ENCODE assay signal across 19 cellular contexts in genomic region chr13:98658131-98658530, GRCh38.
DNase-seq lines count a peak whose midpoint lies in the region; ATAC-seq, FAIRE-seq and TF ChIP-seq lines count a peak whose summit lies in the region.
"Had no signal": no experiment of that assay in that cellular context is flagged by ENCODE, and none has a peak within 500 bp of the region (broad histone marks: within the 10 kb centered on the region; RNA-seq: fewer than 3 reads in every experiment).

No MANE protein-coding gene starts in this region.

- in situ Hi-C loops in Caki2 (cut with HindIII; ENCODE audit: low pct_unique_long_range_greater_than_20kb, low sequenced_read_pairs), result no loop called here

- H3K9me3 ChIP-seq in PC-3 (ENCODE audit: low read length) (no peaks in the 10 kb centered on the region), kidney (ENCODE audit: control insufficient read depth in 1 of 2, low read length in 2 of 2) (no peaks in the 10 kb centered on the region)

- no peak overlapping the region for H3K4me3 Mint-ChIP-seq in activated CD4-positive, alpha-beta memory T cell treated with anti-CD3 and anti-CD28 coated beads, Interleukin-2, amount 10 ng/mL, durations not matched to agents 7 days and 5 days
- no peak overlapping the region for H3K4me3 Mint-ChIP-seq in type B pancreatic cell
- H3K4me3 Mint-ChIP-seq: activated naive CD4-positive, alpha-beta T cell treated with anti-CD3 and anti-CD28 coated beads for 36 hours; natural killer cell treated with Interleukin-12 subunit alpha and Interleukin-12 subunit beta and Interleukin-15 and Interleukin-18, amount 100 ng/mL, for 72 hours had no signal

- POLR2A ChIA-PET in PC-3 (lab: Charles Lee; ENCODE audit: unreplicated experiment), result no interaction called here
- POLR2A ChIA-PET in activated CD4-positive, alpha-beta memory T cell treated with anti-CD3 and anti-CD28 coated beads, Interleukin-2, amount 10 ng/mL, durations not matched to agents 7 days and 5 days (lab: Charles Lee), result no interaction called here

- H3K36me3 Mint-ChIP-seq in activated CD4-positive, alpha-beta memory T cell treated with anti-CD3 and anti-CD28 coated beads, Interleukin-2, amount 10 ng/mL, durations not matched to agents 7 days and 5 days (ENCODE audit: low read depth), result no peaks in the 10 kb centered on the region
- H3K36me3 Mint-ChIP-seq in type B pancreatic cell, result peaks cover 5% of the 10 kb centered on the region
- H3K36me3 Mint-ChIP-seq: natural killer cell treated with Interleukin-12 subunit alpha and Interleukin-12 subunit beta and Interleukin-15 and Interleukin-18, amount 100 ng/mL, for 72 hours had no signal

- H3K9ac ChIP-seq in PC-3 (ENCODE audit: low read length), result no peak overlapping the region
- no peak overlapping the region for H3K9ac ChIP-seq in kidney (ENCODE audit: low read length in 2 of 2)

- H3K9me2 ChIP-seq in PC-3 (replicated peaks; ENCODE audit: low read length), result no peaks in the 10 kb centered on the region

- H3K27ac ChIP-seq in PC-3 (ENCODE audit: low read length), result peak overlapping the region; percentile 26; the same call in 1 of the 2 replicates
- H3K27ac ChIP-seq in kidney (ENCODE audit: low read depth in 2 of 2, low read length in 2 of 2), result no peak overlapping the region
- H3K27ac ChIP-seq: brain microvascular endothelial cell had no signal

- H3K27ac Mint-ChIP-seq in activated CD4-positive, alpha-beta memory T cell treated with anti-CD3 and anti-CD28 coated beads, Interleukin-2, amount 10 ng/mL, durations not matched to agents 7 days and 5 days, result no peak overlapping the region
- H3K27ac Mint-ChIP-seq in type B pancreatic cell, result no peak overlapping the region
- H3K27ac Mint-ChIP-seq: activated naive CD4-positive, alpha-beta T cell treated with anti-CD3 and anti-CD28 coated beads for 36 hours; natural killer cell treated with Interleukin-12 subunit alpha and Interleukin-12 subunit beta and Interleukin-15 and Interleukin-18, amount 100 ng/mL, for 72 hours had no signal

- no peaks in the 10 kb centered on the region for H3F3A ChIP-seq in PC-3 (ENCODE audit: low read length, unreplicated experiment)

- H3K4me3 ChIP-seq in PC-3 (ENCODE audit: low read length) (no peak overlapping the region), fibroblast of the aortic adventitia (ENCODE audit: low read depth, low read length) (peak overlapping the region; percentile 3), kidney (ENCODE audit: low read length in 2 of 2) (no peak overlapping the region)

- intact Hi-C loops in PC-3 (cut with micrococcal nuclease) (loop anchor here (10.0 kb wide), 2 partner anchors 53 to 173 kb away; no protein-coding TSS in a partner anchor), sciatic nerve (cut with DNase I) (loop anchor here (5.0 kb wide), 1 partner anchor 216 kb away; no protein-coding TSS in a partner anchor), kidney (cut with DNase I) (no loop called here)

- TF ChIP-seq CTCF in PC-3 (conservative IDR thresholded peaks at IDR 0.05; ENCODE audit: low read depth, low read length) (no peak), fibroblast of the aortic adventitia (IDR thresholded peaks at IDR 0.05; ENCODE audit: insufficient read depth, low read length) (no peak), type B pancreatic cell (conservative IDR thresholded peaks at IDR 0.05) (no peak), kidney (IDR thresholded peaks at IDR 0.05; ENCODE audit: borderline replicate concordance, extremely low read depth, insufficient read depth) (no peak)

- H3K27me3 ChIP-seq in PC-3 (ENCODE audit: low read length), result no peaks in the 10 kb centered on the region
- H3K27me3 ChIP-seq: brain microvascular endothelial cell had no signal

- DNase-seq in Caki2 (ENCODE audit: low read depth) (peak; percentile 47), PC-3 (no peak), fibroblast of the aortic adventitia (ENCODE audit: low read depth) (peak; percentile 42), sciatic nerve (ENCODE audit: low spot score) (no peak), type B pancreatic cell (ENCODE audit: extremely low spot score, unreplicated experiment) (no peak), kidney (no peak), GF-D8 (lab: John Stamatoyannopoulos, UW) (no peak)
- DNase-seq in activated CD4-positive, alpha-beta memory T cell treated with anti-CD3 and anti-CD28 coated beads, Interleukin-2, amount 10 ng/mL, durations not matched to agents 7 days and 5 days, result no peak
- DNase-seq: activated CD4-positive, alpha-beta T cell treated with anti-CD3 and anti-CD28 coated beads for 1 hour; activated naive CD4-positive, alpha-beta T cell treated with anti-CD3 and anti-CD28 coated beads for 36 hours; brain microvascular endothelial cell; DMS 273 treated with DMSO at 0.1 percent for 48 hours; effector memory CD4-positive, alpha-beta T cell; MV-4-11; NCI-H2107; NK-92 treated with Interleukin-12 subunit alpha and Interleukin-12 subunit beta, amount 100 ng/mL, for 24 hours; T-helper 9 cell had no signal

- H3K4me1 Mint-ChIP-seq in activated CD4-positive, alpha-beta memory T cell treated with anti-CD3 and anti-CD28 coated beads, Interleukin-2, amount 10 ng/mL, durations not matched to agents 7 days and 5 days, result peaks cover 4% of the 10 kb centered on the region
- H3K4me1 Mint-ChIP-seq in type B pancreatic cell (ENCODE audit: unreplicated experiment), result peaks cover 5% of the 10 kb centered on the region

- H3K9me3 Mint-ChIP-seq in activated CD4-positive, alpha-beta memory T cell treated with anti-CD3 and anti-CD28 coated beads, Interleukin-2, amount 10 ng/mL, durations not matched to agents 7 days and 5 days, result no peaks in the 10 kb centered on the region
- H3K9me3 Mint-ChIP-seq in type B pancreatic cell, result peaks cover 6% of the 10 kb centered on the region
- H3K9me3 Mint-ChIP-seq: activated naive CD4-positive, alpha-beta T cell treated with anti-CD3 and anti-CD28 coated beads for 36 hours; natural killer cell treated with Interleukin-12 subunit alpha and Interleukin-12 subunit beta and Interleukin-15 and Interleukin-18, amount 100 ng/mL, for 72 hours had no signal

- no peaks in the 10 kb centered on the region for H3K79me2 ChIP-seq in PC-3 (ENCODE audit: low read length)

- no peak overlapping the region for H2AFZ ChIP-seq in PC-3 (ENCODE audit: low read length)

- H3K27me3 Mint-ChIP-seq in activated CD4-positive, alpha-beta memory T cell treated with anti-CD3 and anti-CD28 coated beads, Interleukin-2, amount 10 ng/mL, durations not matched to agents 7 days and 5 days, result peaks cover 3% of the 10 kb centered on the region
- H3K27me3 Mint-ChIP-seq in type B pancreatic cell, result peaks cover 3% of the 10 kb centered on the region

- H3K4me2 ChIP-seq in PC-3 (ENCODE audit: low read length), result no peak overlapping the region

- H3K36me3 ChIP-seq in PC-3 (ENCODE audit: low read depth, low read length) (no peaks in the 10 kb centered on the region), kidney (ENCODE audit: control insufficient read depth in 1 of 2, insufficient read depth in 2 of 2, low read length in 2 of 2) (no peaks in the 10 kb centered on the region)
- H3K36me3 ChIP-seq: brain microvascular endothelial cell had no signal

- BruUV-seq in PC-3 (replicated peaks; lab: Mats Ljungman, UMichigan), result no TSS peak

- FAIRE-seq in kidney (lab: Jason Lieb, UNC), result no peak
- FAIRE-seq: H54 had no signal

- CTCF ChIA-PET in PC-3 (lab: Charles Lee), result no interaction called here
- CTCF ChIA-PET in activated CD4-positive, alpha-beta memory T cell treated with anti-CD3 and anti-CD28 coated beads, Interleukin-2, amount 10 ng/mL, durations not matched to agents 7 days and 5 days (lab: Charles Lee), result no interaction called here

- H3K4me1 ChIP-seq in PC-3 (ENCODE audit: insufficient read depth, low read length) (no peaks in the 10 kb centered on the region), kidney (ENCODE audit: control insufficient read depth in 1 of 2, insufficient read depth in 1 of 2, low read depth in 1 of 2, low read length in 2 of 2) (no peaks in the 10 kb centered on the region)

- H4K20me1 ChIP-seq in PC-3 (ENCODE audit: low read length), result no peaks in the 10 kb centered on the region

- ATAC-seq in PC-3 (no peak), sciatic nerve (peak; percentile 77)
- ATAC-seq: natural killer cell treated with Interleukin-12 subunit alpha and Interleukin-12 subunit beta and Interleukin-15 and Interleukin-18, amount 100 ng/mL, for 72 hours had no signal

Comparison
In these comparisons a context has a peak if more than half of its experiments do, and no peak if none do; other contexts are left out.
1. DNase-seq: peak in Caki2 (single experiment) and fibroblast of the aortic adventitia (single experiment); none in PC-3 (single experiment), sciatic nerve (single experiment), activated CD4-positive, alpha-beta memory T cell treated with anti-CD3 and anti-CD28 coated beads, Interleukin-2, amount 10 ng/mL, durations not matched to agents 7 days and 5 days (single experiment), type B pancreatic cell (single experiment), kidney (single experiment) and GF-D8 (single experiment).